In the genomic region with DNA sequence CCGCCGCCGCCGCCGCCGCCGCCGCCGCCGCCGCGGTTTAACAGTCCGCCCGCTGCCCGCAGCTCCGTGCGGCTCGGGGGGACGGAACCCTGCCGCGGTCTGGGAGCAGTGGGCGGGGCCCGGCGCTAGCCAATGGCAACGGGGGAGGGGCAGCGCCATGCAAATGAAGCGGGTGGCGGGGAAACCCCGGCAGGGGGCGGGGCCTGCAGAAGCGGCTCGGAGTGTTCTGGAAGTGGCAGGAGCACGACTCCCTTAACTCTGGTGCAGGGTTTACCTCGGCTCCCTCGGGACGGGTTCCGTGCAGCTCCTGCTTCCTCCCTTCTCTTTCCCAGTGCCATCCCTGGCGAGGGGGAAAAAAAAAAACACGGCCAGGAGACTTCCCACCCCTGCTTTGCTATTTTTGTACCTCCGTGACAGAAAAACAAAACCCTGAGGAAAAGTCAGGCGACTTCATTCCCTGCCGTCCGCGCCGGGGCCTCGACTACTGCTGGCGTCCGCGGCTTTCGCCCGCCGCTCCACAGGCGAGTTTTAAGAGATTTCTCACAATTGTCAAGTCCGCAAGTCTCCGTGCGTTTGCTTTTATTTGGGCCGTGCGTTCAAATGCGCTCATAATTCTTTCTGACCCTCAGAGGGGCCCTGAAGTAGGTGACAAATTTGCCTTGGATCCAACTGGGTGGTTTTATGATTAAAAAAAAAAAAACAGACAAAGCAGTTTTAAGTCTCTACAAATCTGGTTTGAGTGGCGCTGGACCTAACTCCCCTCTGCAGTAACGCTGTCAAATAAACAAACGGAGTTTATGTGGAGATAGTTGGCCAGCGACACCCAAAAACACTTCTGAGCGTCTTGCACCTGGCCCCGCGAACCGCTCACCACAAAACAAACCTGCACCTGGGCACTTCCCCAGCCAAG, we compare ENCODE assay signal across 8 cellular contexts. TPM values are rescaled to one million over a fixed set of nuclear protein-coding genes. Genes with fewer than 3 reads are reported as not detected.
DNase-seq lines count a peak whose midpoint lies in the region; ATAC-seq and TF ChIP-seq lines count a peak whose summit lies in the region.

A gene with protein sequence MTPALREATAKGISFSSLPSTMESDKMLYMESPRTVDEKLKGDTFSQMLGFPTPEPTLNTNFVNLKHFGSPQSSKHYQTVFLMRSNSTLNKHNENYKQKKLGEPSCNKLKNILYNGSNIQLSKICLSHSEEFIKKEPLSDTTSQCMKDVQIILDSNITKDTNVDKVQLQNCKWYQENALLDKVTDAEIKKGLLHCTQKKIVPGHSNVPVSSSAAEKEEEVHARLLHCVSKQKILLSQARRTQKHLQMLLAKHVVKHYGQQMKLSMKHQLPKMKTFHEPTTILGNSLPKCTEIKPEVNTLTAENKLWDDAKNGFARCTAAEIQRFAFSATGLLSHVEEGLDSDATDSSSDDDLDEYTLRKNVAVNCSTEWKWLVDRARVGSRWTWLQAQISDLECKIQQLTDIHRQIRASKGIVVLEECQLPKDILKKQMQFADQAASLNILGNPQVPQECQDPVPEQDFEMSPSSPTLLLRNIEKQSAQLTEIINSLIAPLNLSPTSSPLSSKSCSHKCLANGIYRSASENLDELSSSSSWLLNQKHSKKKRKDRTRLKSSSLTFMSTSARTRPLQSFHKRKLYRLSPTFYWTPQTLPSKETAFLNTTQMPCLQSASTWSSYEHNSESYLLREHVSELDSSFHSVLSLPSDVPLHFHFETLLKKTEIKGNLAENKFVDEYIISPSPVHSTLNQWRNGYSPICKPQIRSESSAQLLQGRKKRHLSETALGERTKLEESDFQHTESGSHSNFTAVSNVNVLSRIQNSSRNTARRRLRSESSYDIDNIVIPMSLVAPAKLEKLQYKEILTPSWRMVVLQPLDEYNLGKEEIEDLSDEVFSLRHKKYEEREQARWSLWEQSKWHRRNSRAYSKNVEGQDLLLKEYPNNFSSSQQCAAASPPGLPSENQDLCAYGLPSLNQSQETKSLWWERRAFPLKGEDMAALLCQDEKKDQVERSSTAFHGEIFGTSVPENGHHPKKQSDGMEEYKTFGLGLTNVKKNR (minus strand): TSS at position 101 of the 910 bp plus-strand sequence. CDS start 16,827 bp downstream, outside the sequence.

- H3K4me3 ChIP-seq in brain microvascular endothelial cell (ENCODE audit: low read depth, low read length) (peak within 1 kb of the TSS; percentile 80), iPS-11a (ENCODE audit: low read depth, low read length) (peak within 1 kb of the TSS; percentile 89), skeletal muscle cell (ENCODE audit: low read depth, low read length) (peak within 1 kb of the TSS; percentile 73)

- DNase-seq in A172 (ENCODE audit: low spot score) (peak; percentile 90), NCI-H2107 treated with DMSO at 0.1 percent for 48 hours (lab: John Stamatoyannopoulos, UW; ENCODE audit: unreplicated experiment) (peak; percentile 92), UCSD-AML1 (lab: John Stamatoyannopoulos, UW; ENCODE audit: unreplicated experiment) (peak; percentile 96), brain microvascular endothelial cell (peak; percentile 98), skeletal muscle cell (ENCODE audit: low read depth) (peak; percentile 89)

- peak within 1 kb of the TSS; percentile 97 for H3K27ac ChIP-seq in brain microvascular endothelial cell

- in situ Hi-C loops in brain microvascular endothelial cell (cut with HindIII; ENCODE audit: low pct_ligation_motif_present, low sequenced_read_pairs) = no loop called here

- no peaks in the 10 kb centered on the region for H3K27me3 ChIP-seq in brain microvascular endothelial cell (replicated peaks)

- no peak for TF ChIP-seq CTCF in brain microvascular endothelial cell (IDR thresholded peaks at IDR 0.05; ENCODE audit: low read depth, low read length, missing control alignments)

- no peaks in the 10 kb centered on the region for H3K36me3 ChIP-seq in brain microvascular endothelial cell (replicated peaks)

- ATAC-seq in GM18858 (IDR thresholded peaks at IDR 0.05; ENCODE audit: unreplicated experiment) = peak; percentile 43
- ATAC-seq in HG03066 (IDR thresholded peaks at IDR 0.05; ENCODE audit: low read depth, unreplicated experiment) = peak; percentile 70

RNA-seq across cellular contexts. Expression of the gene that starts here (rescaled TPM):
- total RNA-seq in A172 (2014; rRNA removed; shearing (Covaris generic)) = 12.9 and 18.6 TPM in 2 replicates

Comparison
In these comparisons a context has a peak if more than half of its experiments do, and no peak if none do; other contexts are left out.
1. Peak in every context shown above with its lines: DNase-seq, ATAC-seq, H3K4me3 ChIP-seq and H3K27ac ChIP-seq.